Comparison of ENCODE assay signal across 18 cellular contexts in genomic region chr1:8389962-8390535, GRCh38.
DNase-seq lines count a peak whose midpoint lies in the region; TF ChIP-seq lines count a peak whose summit lies in the region.
"Had no signal": no experiment of that assay in that cellular context is flagged by ENCODE, and none has a peak within 500 bp of the region (broad histone marks: within the 10 kb centered on the region; RNA-seq: fewer than 3 reads in every experiment).

No MANE protein-coding gene starts in this region.

- H3K27ac ChIP-seq in Karpas-422 (ENCODE audit: low read length) = peak overlapping the region; percentile 71; the same call in 1 of the 2 replicates
- H3K27ac ChIP-seq in osteoblast (ENCODE audit: low read depth, low read length) = peak overlapping the region; percentile 17
- H3K27ac ChIP-seq: A549, SJCRH30, vagina had no signal

- H3K27me3 ChIP-seq in Karpas-422 (ENCODE audit: low read length) (no peaks in the 10 kb centered on the region), osteoblast (ENCODE audit: insufficient read depth, low read length) (no peaks in the 10 kb centered on the region)
- H3K27me3 ChIP-seq: SJCRH30, vagina had no signal

- H3K27ac Mint-ChIP-seq in activated naive CD8-positive, alpha-beta T cell treated with anti-CD3 and anti-CD28 coated beads for 36 hours = no peak overlapping the region

- peak; percentile 31 to 48 for DNase-seq in activated CD4-positive, alpha-beta T cell treated with anti-CD3 and anti-CD28 coated beads, Interleukin-2, amount 50 U/mL, for 48 hours
- DNase-seq in activated CD4-positive, alpha-beta T cell treated with anti-CD3 and anti-CD28 coated beads for 1 hour = no peak
- no peak for DNase-seq in Karpas-422
- DNase-seq in activated naive CD8-positive, alpha-beta T cell treated with anti-CD3 and anti-CD28 coated beads for 36 hours = peak; percentile 35
- no peak for DNase-seq in osteoblast (ENCODE audit: insufficient read length, low spot score, missing footprints)
- DNase-seq in cortex of kidney (lab: John Stamatoyannopoulos, UW) = no peak
- no peak for DNase-seq in GDM1 (lab: John Stamatoyannopoulos, UW)
- no peak for DNase-seq in NCI-H1048 (lab: John Stamatoyannopoulos, UW)
- DNase-seq: activated CD4-positive, alpha-beta T cell treated with anti-CD3 and anti-CD28 coated beads, Interleukin-2, amount 10 ng/mL, durations not matched to agents 7 days and 5 days; NCI-H2081; NCI-H526 treated with DMSO at 0.1 percent for 48 hours; occipital lobe; OCI-M1; SJCRH30 had no signal

- H2AFZ ChIP-seq in Karpas-422 (ENCODE audit: low read length) = no peak overlapping the region
- H2AFZ ChIP-seq in osteoblast (ENCODE audit: low read length) = no peak overlapping the region

- H3K9ac ChIP-seq in Karpas-422 (ENCODE audit: low read length) = no peak overlapping the region

- no peaks in the 10 kb centered on the region for H3K9me3 ChIP-seq in Karpas-422 (ENCODE audit: low read length)
- no peaks in the 10 kb centered on the region for H3K9me3 ChIP-seq in osteoblast (ENCODE audit: low read depth, low read length)
- H3K9me3 ChIP-seq: A549, SJCRH30, vagina had no signal

- H3K4me3 ChIP-seq in Karpas-422 (ENCODE audit: low read length) (no peak overlapping the region), osteoblast (ENCODE audit: insufficient read depth, low read length) (no peak overlapping the region)
- H3K4me3 ChIP-seq: A549, SJCRH30, skin epidermis, vagina had no signal

- H3K79me2 ChIP-seq in Karpas-422 (ENCODE audit: low read length) (peaks cover 96% of the 10 kb centered on the region), osteoblast (ENCODE audit: insufficient read depth, low read length) (peaks cover 85% of the 10 kb centered on the region)

- no peaks in the 10 kb centered on the region for H3K9me2 ChIP-seq in Karpas-422 (replicated peaks; ENCODE audit: insufficient read depth, low read length)

- H3K9me3 Mint-ChIP-seq in activated naive CD8-positive, alpha-beta T cell treated with anti-CD3 and anti-CD28 coated beads for 36 hours = no peaks in the 10 kb centered on the region
- H3K9me3 Mint-ChIP-seq: activated CD4-positive, alpha-beta T cell treated with anti-CD3 and anti-CD28 coated beads, Interleukin-2, amount 10 ng/mL, durations not matched to agents 7 days and 5 days; IgD-negative memory B cell had no signal

- H3K4me2 ChIP-seq in Karpas-422 (ENCODE audit: low read depth, low read length, poor library complexity, severe bottlenecking) = no peak overlapping the region
- H3K4me2 ChIP-seq in osteoblast (ENCODE audit: insufficient read depth, low read length) = no peak overlapping the region
- H3K4me2 ChIP-seq: A549 had no signal

- H3K36me3 Mint-ChIP-seq in activated naive CD8-positive, alpha-beta T cell treated with anti-CD3 and anti-CD28 coated beads for 36 hours = peaks cover 33% of the 10 kb centered on the region

- H3K27me3 Mint-ChIP-seq in activated naive CD8-positive, alpha-beta T cell treated with anti-CD3 and anti-CD28 coated beads for 36 hours = no peaks in the 10 kb centered on the region
- H3K27me3 Mint-ChIP-seq: activated CD4-positive, alpha-beta T cell treated with anti-CD3 and anti-CD28 coated beads, Interleukin-2, amount 10 ng/mL, durations not matched to agents 7 days and 5 days; IgD-negative memory B cell had no signal

- TF ChIP-seq CTCF in osteoblast (IDR thresholded peaks at IDR 0.05; ENCODE audit: extremely low read depth, low read depth, low read length) = no peak

- H3K4me1 ChIP-seq in Karpas-422 (ENCODE audit: low read length) (peaks cover 78% of the 10 kb centered on the region), osteoblast (ENCODE audit: insufficient read depth, low read length) (peaks cover 16% of the 10 kb centered on the region)
- H3K4me1 ChIP-seq: SJCRH30 had no signal

- H3K4me1 Mint-ChIP-seq in activated naive CD8-positive, alpha-beta T cell treated with anti-CD3 and anti-CD28 coated beads for 36 hours = peaks cover 48% of the 10 kb centered on the region

- H3K36me3 ChIP-seq in Karpas-422 (ENCODE audit: insufficient read depth, low read length) = peaks cover 73% of the 10 kb centered on the region
- peaks cover 28% of the 10 kb centered on the region for H3K36me3 ChIP-seq in osteoblast (ENCODE audit: insufficient read depth, low read length)

- H3K4me3 Mint-ChIP-seq in activated naive CD8-positive, alpha-beta T cell treated with anti-CD3 and anti-CD28 coated beads for 36 hours = no peak overlapping the region
- H3K4me3 Mint-ChIP-seq: activated CD4-positive, alpha-beta T cell treated with anti-CD3 and anti-CD28 coated beads, Interleukin-2, amount 10 ng/mL, durations not matched to agents 7 days and 5 days had no signal

- H4K20me1 ChIP-seq in Karpas-422 (ENCODE audit: insufficient read depth, low read depth, low read length) = peaks cover 83% of the 10 kb centered on the region
- no peaks in the 10 kb centered on the region for H4K20me1 ChIP-seq in osteoblast (ENCODE audit: insufficient read depth, low read length)

Comparison
In these comparisons a context has a peak if more than half of its experiments do, and no peak if none do; other contexts are left out.
1. DNase-seq: peak in activated CD4-positive, alpha-beta T cell treated with anti-CD3 and anti-CD28 coated beads, Interleukin-2, amount 50 U/mL, for 48 hours (2 of 2) and activated naive CD8-positive, alpha-beta T cell treated with anti-CD3 and anti-CD28 coated beads for 36 hours (single experiment); none in activated CD4-positive, alpha-beta T cell treated with anti-CD3 and anti-CD28 coated beads for 1 hour (single experiment), Karpas-422 (single experiment), osteoblast (single experiment), cortex of kidney (single experiment), GDM1 (single experiment) and NCI-H1048 (single experiment).